10 cellular contexts compared by ENCODE assay signal in genomic region chr9:113187935-113188595, GRCh38. TPM values are rescaled to one million over a fixed set of nuclear protein-coding genes. Genes with fewer than 3 reads are reported as not detected.
DNase-seq lines count a peak whose midpoint lies in the region; ATAC-seq, FAIRE-seq and TF ChIP-seq lines count a peak whose summit lies in the region.
"Had no signal": no experiment of that assay in that cellular context is flagged by ENCODE, and none has a peak within 500 bp of the region (broad histone marks: within the 10 kb centered on the region; RNA-seq: fewer than 3 reads in every experiment).

No MANE protein-coding gene starts in this region.

- no peak for ATAC-seq in HG03521 (IDR thresholded peaks at IDR 0.05; ENCODE audit: unreplicated experiment)

- TF ChIP-seq CTCF in bronchial epithelial cell (IDR thresholded peaks at IDR 0.05; ENCODE audit: insufficient read depth, low read length, severe bottlenecking) (no peak), liver (IDR thresholded peaks at IDR 0.05; ENCODE audit: low read depth, low read length, missing input control) (no peak)

- H3K27me3 Mint-ChIP-seq in activated naive CD4-positive, alpha-beta T cell treated with anti-CD3 and anti-CD28 coated beads, Interleukin-2, amount 10 ng/mL, durations not matched to agents 7 days and 5 days, result no peaks in the 10 kb centered on the region
- H3K27me3 Mint-ChIP-seq: IgD-negative memory B cell had no signal

- peak overlapping the region; percentile 70 for H3K27ac Mint-ChIP-seq in activated naive CD4-positive, alpha-beta T cell treated with anti-CD3 and anti-CD28 coated beads, Interleukin-2, amount 10 ng/mL, durations not matched to agents 7 days and 5 days
- H3K27ac Mint-ChIP-seq: IgD-negative memory B cell had no signal

- H3K36me3 Mint-ChIP-seq in activated naive CD4-positive, alpha-beta T cell treated with anti-CD3 and anti-CD28 coated beads, Interleukin-2, amount 10 ng/mL, durations not matched to agents 7 days and 5 days, result peaks cover 50% of the 10 kb centered on the region

- H3K27me3 ChIP-seq in bronchial epithelial cell (ENCODE audit: control insufficient read depth, insufficient read depth, low read length) (no peaks in the 10 kb centered on the region), liver (ENCODE audit: control insufficient read depth in 4 of 4, insufficient read depth in 4 of 4, low read length in 3 of 4) (no peaks in the 10 kb centered on the region)
- H3K27me3 ChIP-seq: cardiac muscle cell had no signal

- no peak overlapping the region for H3K4me3 ChIP-seq in bronchial epithelial cell (ENCODE audit: low read depth, low read length)
- H3K4me3 ChIP-seq in liver (ENCODE audit: low read depth in 1 of 3, low read length in 3 of 3), result no peak overlapping the region
- H3K4me3 ChIP-seq: cardiac muscle cell had no signal

- H3K9ac ChIP-seq in liver (ENCODE audit: low read depth in 1 of 2, low read length in 2 of 2), result no peak overlapping the region

- no peak for TF ChIP-seq RAD21 in liver (IDR thresholded peaks at IDR 0.05)

- 74% methylated on average over 9 of the region's 9 CpGs for WGBS in liver

- peaks cover 13% of the 10 kb centered on the region for H3K4me1 Mint-ChIP-seq in activated naive CD4-positive, alpha-beta T cell treated with anti-CD3 and anti-CD28 coated beads, Interleukin-2, amount 10 ng/mL, durations not matched to agents 7 days and 5 days
- H3K4me1 Mint-ChIP-seq: IgD-negative memory B cell had no signal

- H3K36me3 ChIP-seq in bronchial epithelial cell (ENCODE audit: control insufficient read depth, insufficient read depth, low read length) (peaks cover 8% of the 10 kb centered on the region), liver (ENCODE audit: control insufficient read depth in 4 of 4, insufficient read depth in 3 of 4, low read depth in 1 of 4, low read length in 3 of 4) (peaks cover 11 to 67% (median 57%) of the 10 kb centered on the region in 4 donors)

- DNase-seq in activated naive CD4-positive, alpha-beta T cell treated with anti-CD3 and anti-CD28 coated beads, Interleukin-2, amount 10 ng/mL, durations not matched to agents 7 days and 5 days, result no peak
- no peak for DNase-seq in activated naive CD4-positive, alpha-beta T cell treated with anti-CD3 and anti-CD28 coated beads, Interleukin-2, amount 50 U/mL, for 16 hours
- DNase-seq in bronchial epithelial cell (ENCODE audit: low read depth), result peak; percentile 97
- peak; percentile 54 for DNase-seq in ureter (ENCODE audit: low spot score)
- DNase-seq in NCI-H2081 treated with DMSO at 0.1 percent for 48 hours (lab: John Stamatoyannopoulos, UW), result no peak
- no peak for DNase-seq in NCI-H526 treated with DMSO at 0.1 percent for 48 hours (lab: John Stamatoyannopoulos, UW)

- H3K27ac ChIP-seq in liver (ENCODE audit: low read depth in 1 of 2, low read length in 2 of 2), result peak overlapping the region; percentile 4 to 9
- H3K27ac ChIP-seq: cardiac muscle cell had no signal

- FAIRE-seq in bronchial epithelial cell (lab: Jason Lieb, UNC), result peak; percentile 95

- H3K9me3 Mint-ChIP-seq in activated naive CD4-positive, alpha-beta T cell treated with anti-CD3 and anti-CD28 coated beads, Interleukin-2, amount 10 ng/mL, durations not matched to agents 7 days and 5 days, result no peaks in the 10 kb centered on the region
- H3K9me3 Mint-ChIP-seq: IgD-negative memory B cell had no signal

- H3K9me3 ChIP-seq in liver (ENCODE audit: control insufficient read depth in 4 of 4, low read length in 3 of 4), result no peaks in the 10 kb centered on the region

- H3K4me1 ChIP-seq in liver (ENCODE audit: control insufficient read depth in 4 of 4, insufficient read depth in 4 of 4, low read length in 3 of 4), result peaks cover 0 to 1% (median 0%) of the 10 kb centered on the region in 4 donors

- CTCF ChIA-PET in activated naive CD4-positive, alpha-beta T cell treated with anti-CD3 and anti-CD28 coated beads, Interleukin-2, amount 10 ng/mL, durations not matched to agents 7 days and 5 days (lab: Charles Lee), result no interaction called here

- H3K4me3 Mint-ChIP-seq in activated naive CD4-positive, alpha-beta T cell treated with anti-CD3 and anti-CD28 coated beads, Interleukin-2, amount 10 ng/mL, durations not matched to agents 7 days and 5 days, result no peak overlapping the region
- H3K4me3 Mint-ChIP-seq: IgD-negative memory B cell had no signal

TF ChIP-seq in liver, 16 proteins besides CTCF, POLR2A, EP300 and RAD21:
- TF ChIP-seq NR2F2 (IDR thresholded peaks at IDR 0.05) (peak; percentile 17), GABPA (IDR thresholded peaks at IDR 0.05 in 1 of 2, conservative IDR thresholded peaks at IDR 0.05 in 1 of 2) (no peak), HNF4A (conservative IDR thresholded peaks at IDR 0.05) (no peak), SP1 (IDR thresholded peaks at IDR 0.05) (peak; percentile 6), YY1 (IDR thresholded peaks at IDR 0.05) (no peak), RXRA (IDR thresholded peaks at IDR 0.05) (no peak), JUND (IDR thresholded peaks at IDR 0.05) (peak in 1 of 2 donors; percentile 28)
- TF ChIP-seq, protein P1, sequence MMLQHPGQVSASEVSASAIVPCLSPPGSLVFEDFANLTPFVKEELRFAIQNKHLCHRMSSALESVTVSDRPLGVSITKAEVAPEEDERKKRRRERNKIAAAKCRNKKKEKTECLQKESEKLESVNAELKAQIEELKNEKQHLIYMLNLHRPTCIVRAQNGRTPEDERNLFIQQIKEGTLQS (IDR thresholded peaks at IDR 0.05), result no peak
- TF ChIP-seq, protein P2, sequence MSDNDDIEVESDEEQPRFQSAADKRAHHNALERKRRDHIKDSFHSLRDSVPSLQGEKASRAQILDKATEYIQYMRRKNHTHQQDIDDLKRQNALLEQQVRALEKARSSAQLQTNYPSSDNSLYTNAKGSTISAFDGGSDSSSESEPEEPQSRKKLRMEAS (IDR thresholded peaks at IDR 0.05), result no peak
TF ChIP-seq in liver: peak in this region for 3.

RNA-seq across cellular contexts. Expression of gene FKBP15, which starts 33.0 kb away (rescaled TPM):
- 11.1 and 12.9 TPM in 2 replicates for total RNA-seq in bronchial epithelial cell
- total RNA-seq in liver, result 10 to 100 TPM; 16.8 to 18.2 TPM
- 1 to 10 TPM; 6.2 to 9.1 TPM for polyA plus RNA-seq in liver
- total RNA-seq in ureter, result 43.9 TPM

RNA-seq across cellular contexts. Expression of gene SLC31A1, which starts 33.3 kb away (rescaled TPM):
- total RNA-seq in bronchial epithelial cell, result 29.7 and 50.1 TPM in 2 replicates
- 10 to 100 TPM; 26.6 to 96.2 TPM for total RNA-seq in liver
- 10 to 100 TPM; 40.1 to 49.8 TPM for polyA plus RNA-seq in liver
- total RNA-seq in ureter, result 26.3 TPM

RNA-seq across cellular contexts. Expression of gene SLC31A2, which starts 37.3 kb away (rescaled TPM):
- total RNA-seq in bronchial epithelial cell (25.1 and 42.6 TPM in 2 replicates), liver (10 to 100 TPM in 1 of 2 donors, 1 to 10 TPM in 1; 7.2 to 28.5 TPM), ureter (8.9 TPM)
- polyA plus RNA-seq in liver, result 10 to 100 TPM; 19.0 to 30.6 TPM

Comparison
In these comparisons a context has a peak if more than half of its experiments do, and no peak if none do; other contexts are left out.
1. DNase-seq: peak in bronchial epithelial cell (single experiment) and ureter (single experiment); none in activated naive CD4-positive, alpha-beta T cell treated with anti-CD3 and anti-CD28 coated beads, Interleukin-2, amount 10 ng/mL, durations not matched to agents 7 days and 5 days (single experiment), activated naive CD4-positive, alpha-beta T cell treated with anti-CD3 and anti-CD28 coated beads, Interleukin-2, amount 50 U/mL, for 16 hours (single experiment), NCI-H2081 treated with DMSO at 0.1 percent for 48 hours (single experiment) and NCI-H526 treated with DMSO at 0.1 percent for 48 hours (single experiment).